ENCODE assay signal across 1 cellular context in the genomic region with DNA sequence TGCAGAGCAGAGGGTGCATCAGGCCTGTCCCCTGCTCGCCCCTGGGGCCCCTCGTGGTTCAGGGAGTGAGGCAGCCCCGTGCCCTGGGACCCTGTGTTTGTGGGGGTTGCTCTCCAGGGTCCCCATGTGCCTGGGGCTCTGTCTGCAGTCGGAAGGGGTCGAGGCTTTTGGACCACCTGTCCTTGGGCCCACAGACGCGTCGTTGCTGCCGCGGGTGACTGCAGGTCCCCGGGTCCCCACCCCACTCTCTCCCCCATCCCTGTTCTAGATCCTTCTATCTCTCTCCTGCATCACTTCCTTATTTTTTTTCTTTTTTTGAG.
TF ChIP-seq lines count a peak whose summit lies in the region.

No MANE protein-coding gene starts in this region.

TF ChIP-seq in H1, 55 proteins besides CTCF, POLR2A, EP300 and RAD21:
- TF ChIP-seq, protein P1, sequence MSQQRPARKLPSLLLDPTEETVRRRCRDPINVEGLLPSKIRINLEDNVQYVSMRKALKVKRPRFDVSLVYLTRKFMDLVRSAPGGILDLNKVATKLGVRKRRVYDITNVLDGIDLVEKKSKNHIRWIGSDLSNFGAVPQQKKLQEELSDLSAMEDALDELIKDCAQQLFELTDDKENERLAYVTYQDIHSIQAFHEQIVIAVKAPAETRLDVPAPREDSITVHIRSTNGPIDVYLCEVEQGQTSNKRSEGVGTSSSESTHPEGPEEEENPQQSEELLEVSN (IDR thresholded peaks at IDR 0.05): no peak
- no peak for TF ChIP-seq CHD7 (IDR thresholded peaks at IDR 0.05; ENCODE audit: insufficient replicate concordance, low read length)
- TF ChIP-seq, protein P2, sequence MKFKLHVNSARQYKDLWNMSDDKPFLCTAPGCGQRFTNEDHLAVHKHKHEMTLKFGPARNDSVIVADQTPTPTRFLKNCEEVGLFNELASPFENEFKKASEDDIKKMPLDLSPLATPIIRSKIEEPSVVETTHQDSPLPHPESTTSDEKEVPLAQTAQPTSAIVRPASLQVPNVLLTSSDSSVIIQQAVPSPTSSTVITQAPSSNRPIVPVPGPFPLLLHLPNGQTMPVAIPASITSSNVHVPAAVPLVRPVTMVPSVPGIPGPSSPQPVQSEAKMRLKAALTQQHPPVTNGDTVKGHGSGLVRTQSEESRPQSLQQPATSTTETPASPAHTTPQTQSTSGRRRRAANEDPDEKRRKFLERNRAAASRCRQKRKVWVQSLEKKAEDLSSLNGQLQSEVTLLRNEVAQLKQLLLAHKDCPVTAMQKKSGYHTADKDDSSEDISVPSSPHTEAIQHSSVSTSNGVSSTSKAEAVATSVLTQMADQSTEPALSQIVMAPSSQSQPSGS (IDR thresholded peaks at IDR 0.05; ENCODE audit: low read length): no peak
- TF ChIP-seq GABPA (IDR thresholded peaks at IDR 0.05; ENCODE audit: borderline replicate concordance, insufficient read depth, low read length): no peak
- no peak for TF ChIP-seq BCL11A (IDR thresholded peaks at IDR 0.05; ENCODE audit: low read depth in 2 of 2, low read length in 2 of 2)
- no peak for TF ChIP-seq SIX5 (IDR thresholded peaks at IDR 0.05; ENCODE audit: low read depth, low read length)
